In genomic region chr1:227895828-227896685, GRCh38 we compare ENCODE assay signal across 9 cellular contexts. TPM values are rescaled to one million over a fixed set of nuclear protein-coding genes. Genes with fewer than 3 reads are reported as not detected.
DNase-seq lines count a peak whose midpoint lies in the region; ATAC-seq lines count a peak whose summit lies in the region.
"Had no signal": no experiment of that assay in that cellular context is flagged by ENCODE, and none has a peak within 500 bp of the region (broad histone marks: within the 10 kb centered on the region; RNA-seq: fewer than 3 reads in every experiment).

No MANE protein-coding gene starts in this region.

- H3K79me2 ChIP-seq in trophoblast cell (ENCODE audit: control insufficient read depth, insufficient read depth, low read length, poor library complexity) = peaks cover 8% of the 10 kb centered on the region

- H3K9ac ChIP-seq in trophoblast cell (ENCODE audit: low read length) = no peak overlapping the region

- H3K23ac ChIP-seq in trophoblast cell (ENCODE audit: low read length) = no peak overlapping the region

- H3K14ac ChIP-seq in trophoblast cell (ENCODE audit: low read length) = peak overlapping the region; percentile 74

- peak overlapping the region; percentile 86 for H2BK120ac ChIP-seq in trophoblast cell (ENCODE audit: insufficient read depth, low read length, poor library complexity)

- H2BK12ac ChIP-seq in trophoblast cell (ENCODE audit: low read length) = peak overlapping the region; percentile 91

- peak overlapping the region; percentile 43 for H3K4ac ChIP-seq in trophoblast cell (ENCODE audit: low read depth, low read length)

- ATAC-seq in left cardiac atrium = peak; percentile 24 to 33
- ATAC-seq in GM18498 (IDR thresholded peaks at IDR 0.05; ENCODE audit: unreplicated experiment) = no peak
- ATAC-seq in GM21717 (IDR thresholded peaks at IDR 0.05; ENCODE audit: unreplicated experiment) = no peak
- no peak for ATAC-seq in HG03378 (IDR thresholded peaks at IDR 0.05; ENCODE audit: unreplicated experiment)

- peak overlapping the region; percentile 69 for H4K8ac ChIP-seq in trophoblast cell (ENCODE audit: low read depth, low read length)

- no peaks in the 10 kb centered on the region for H3K36me3 ChIP-seq in trophoblast cell (ENCODE audit: control insufficient read depth in 1 of 2, insufficient read depth in 2 of 2, low read length in 2 of 2)

- H3K4me2 ChIP-seq in trophoblast cell (ENCODE audit: low read length) = peak overlapping the region; percentile 7

- H2AFZ ChIP-seq in trophoblast cell (ENCODE audit: insufficient read depth, low read length, poor library complexity) = no peak overlapping the region

- H3K9me3 ChIP-seq in trophoblast cell (ENCODE audit: insufficient read depth, low read depth, low read length) = peaks cover 2% of the 10 kb centered on the region

- peak overlapping the region; percentile 75 for H3K18ac ChIP-seq in trophoblast cell (ENCODE audit: low read length)

- DNase-seq in ELF-1 (ENCODE audit: low read depth, low spot score) (peak; percentile 93), left cardiac atrium (peak; percentile 24), trophoblast cell (peak; percentile 93 to 94), NCI-H1092 treated with DMSO at 0.1 percent for 48 hours (lab: John Stamatoyannopoulos, UW) (no peak)
- DNase-seq in activated CD8-positive, alpha-beta memory T cell treated with anti-CD3 and anti-CD28 coated beads, Interleukin-2, amount 50 U/mL, for 4 hours = peak; percentile 8
- DNase-seq: kidney glomerular epithelial cell had no signal

- peak overlapping the region; percentile 54 for H2AK5ac ChIP-seq in trophoblast cell (ENCODE audit: low read length)

- intact Hi-C loops in left cardiac atrium (cut with DNase I) = no loop called here

- no peak overlapping the region for H3K4me3 ChIP-seq in trophoblast cell (ENCODE audit: low read depth, low read length)

- peak overlapping the region; percentile 95 for H4K91ac ChIP-seq in trophoblast cell (ENCODE audit: low read depth, low read length)

- peak overlapping the region; percentile 86 for H2BK5ac ChIP-seq in trophoblast cell (ENCODE audit: low read depth, low read length, poor library complexity)

- H3K79me1 ChIP-seq in trophoblast cell (ENCODE audit: low read length) = peaks cover 44% of the 10 kb centered on the region

- H3K4me1 ChIP-seq in trophoblast cell (ENCODE audit: control insufficient read depth in 1 of 2, insufficient read depth in 2 of 2, low read length in 2 of 2) = peaks cover 50 to 52% of the 10 kb centered on the region in 2 experiments

- no CpG with 5 or more reads among the region's 24 CpGs for WGBS in trophoblast cell (ENCODE audit: extremely low coverage, insufficient coverage, insufficient read length)

- no peaks in the 10 kb centered on the region for H3K27me3 ChIP-seq in trophoblast cell (ENCODE audit: insufficient read depth, low read length)

- H3K27ac ChIP-seq in trophoblast cell (ENCODE audit: low read depth, low read length) = peak overlapping the region; percentile 84

- H4K12ac ChIP-seq in trophoblast cell (ENCODE audit: low read depth, low read length) = peak overlapping the region; percentile 3

RNA-seq across cellular contexts. Expression of gene WNT9A, which starts 51.7 kb away (rescaled TPM):
- total RNA-seq in left cardiac atrium = 1 to 10 TPM in 1 of 2 donors, under 1 TPM in 1; 0.80 to 1.1 TPM
- polyA plus RNA-seq in trophoblast cell (2013) = 5.1 and 5.7 TPM in 2 replicates

Comparison
In these comparisons a context has a peak if more than half of its experiments do, and no peak if none do; other contexts are left out.
1. ATAC-seq: peak in left cardiac atrium (2 of 2); none in GM18498 (single experiment), GM21717 (single experiment) and HG03378 (single experiment).